ENCODE assay signal across 12 cellular contexts in the genomic region with DNA sequence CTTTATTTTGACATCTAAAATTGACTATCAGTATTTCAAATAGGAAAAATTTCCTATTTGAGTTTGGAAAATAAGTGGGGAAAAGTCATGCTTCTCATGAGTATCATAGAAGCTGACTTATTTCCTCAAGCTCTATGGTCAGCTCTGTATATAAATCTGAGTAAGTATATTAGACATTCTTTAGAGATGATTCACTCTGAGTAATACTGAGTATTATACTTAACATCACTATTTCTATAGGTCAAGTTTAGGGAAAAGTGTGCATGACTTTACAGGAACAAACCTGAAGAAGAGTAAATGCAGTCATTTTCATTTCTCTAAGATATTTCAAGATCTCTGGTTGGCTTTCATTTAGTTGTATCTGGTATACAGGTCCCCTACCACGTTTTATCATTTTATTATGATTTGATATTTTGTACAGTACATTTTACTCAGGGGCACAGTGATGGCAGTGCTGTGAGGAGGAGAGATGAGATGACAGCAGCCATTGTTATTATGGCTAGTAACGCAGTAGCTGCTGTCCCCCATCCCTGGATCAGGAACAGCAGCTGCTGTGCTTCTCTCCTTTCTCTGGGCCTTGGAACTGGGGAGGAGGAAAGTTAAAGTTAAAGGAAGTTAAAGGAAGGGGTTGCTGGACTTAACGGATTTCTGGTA. TPM values are rescaled to one million over a fixed set of nuclear protein-coding genes. Genes with fewer than 3 reads are reported as not detected.
A peak's percentile ranks its signal among the peaks of the same experiment; 100 is the strongest.
DNase-seq lines count a peak whose midpoint lies in the region; ATAC-seq, FAIRE-seq and TF ChIP-seq lines count a peak whose summit lies in the region.
"Had no signal": no experiment of that assay in that cellular context is flagged by ENCODE, and none has a peak within 500 bp of the region (broad histone marks: within the 10 kb centered on the region; RNA-seq: fewer than 3 reads in every experiment).

No MANE protein-coding gene starts in this region.

- peaks cover 27% of the 10 kb centered on the region for H3K4me1 ChIP-seq in adipocyte (ENCODE audit: control insufficient read depth, insufficient read depth, low read length)
- peaks cover 11% of the 10 kb centered on the region for H3K4me1 ChIP-seq in mucosa of descending colon (ENCODE audit: low read depth)
- peaks cover 2 to 3% of the 10 kb centered on the region in 2 donors for H3K4me1 ChIP-seq in small intestine (ENCODE audit: control insufficient read depth in 2 of 2, insufficient read depth in 1 of 2, low read depth in 1 of 2, low read length in 1 of 2)
- no peaks in the 10 kb centered on the region for H3K4me1 ChIP-seq in colonic mucosa

- H3K9ac ChIP-seq in adipocyte (ENCODE audit: low read length), result no peak overlapping the region
- no peak overlapping the region for H3K9ac ChIP-seq in colonic mucosa (ENCODE audit: low read depth in 2 of 2, low read length in 2 of 2)
- H3K9ac ChIP-seq: KMS-11 had no signal

- H3K27ac ChIP-seq in small intestine (ENCODE audit: low read depth in 1 of 2, low read length in 1 of 2) (no peak overlapping the region), colonic mucosa (no peak overlapping the region)
- H3K27ac ChIP-seq: esophagus muscularis mucosa, KMS-11 had no signal

- TF ChIP-seq CTCF in mucosa of descending colon (IDR thresholded peaks at IDR 0.05) (no peak), colonic mucosa (IDR thresholded peaks at IDR 0.05) (no peak)

- intact Hi-C loops in mucosa of descending colon (cut with DNase I, micrococcal nuclease) (no loop called here), colonic mucosa (cut with DNase I) (no loop called here)

- H3K36me3 ChIP-seq in adipocyte (ENCODE audit: control insufficient read depth, insufficient read depth, low read length, severe bottlenecking), result peaks cover 3% of the 10 kb centered on the region
- H3K36me3 ChIP-seq in mucosa of descending colon (ENCODE audit: low read depth), result no peaks in the 10 kb centered on the region
- H3K36me3 ChIP-seq in small intestine (ENCODE audit: control insufficient read depth in 2 of 2, insufficient read depth in 2 of 2, low read length in 2 of 2), result peaks cover 0 to 2% of the 10 kb centered on the region in 2 donors
- no peaks in the 10 kb centered on the region for H3K36me3 ChIP-seq in colonic mucosa

- ATAC-seq in HG03039 (IDR thresholded peaks at IDR 0.05; ENCODE audit: unreplicated experiment) (peak; percentile 62), mucosa of descending colon (peak; percentile 51), GM18498 (IDR thresholded peaks at IDR 0.05; ENCODE audit: unreplicated experiment) (no peak)

- H3K4me3 ChIP-seq in adipocyte (ENCODE audit: low read length) (no peak overlapping the region), mucosa of descending colon (no peak overlapping the region), small intestine (ENCODE audit: low read depth in 1 of 2, low read length in 2 of 2) (no peak overlapping the region), colonic mucosa (no peak overlapping the region)
- H3K4me3 ChIP-seq: esophagus muscularis mucosa had no signal

- H3K9me3 ChIP-seq in adipocyte (ENCODE audit: control insufficient read depth, low read length) (no peaks in the 10 kb centered on the region), mucosa of descending colon (no peaks in the 10 kb centered on the region), small intestine (ENCODE audit: control insufficient read depth, low read depth) (no peaks in the 10 kb centered on the region), colonic mucosa (no peaks in the 10 kb centered on the region)
- H3K9me3 ChIP-seq: esophagus muscularis mucosa had no signal

- no peak for FAIRE-seq in small intestine (lab: Jason Lieb, UNC)

- 67 to 79% (median 77%) methylated on average over 3 of the region's 3 CpGs for WGBS in small intestine, 3 donors

- DNase-seq in GM03348 (ENCODE audit: low spot score), result peak; percentile 24
- DNase-seq in adipocyte (ENCODE audit: low read depth), result peak; percentile 67
- no peak for DNase-seq in mucosa of descending colon
- DNase-seq in small intestine, result no peak
- no peak for DNase-seq in colonic mucosa
- DNase-seq in islet precursor cell, result no peak
- DNase-seq: naive B cell had no signal

- H3K27me3 ChIP-seq in adipocyte (replicated peaks; ENCODE audit: control insufficient read depth, insufficient read depth, low read length) (no peaks in the 10 kb centered on the region), small intestine (ENCODE audit: control insufficient read depth in 2 of 2, insufficient read depth in 2 of 2, low read length in 2 of 2) (no peaks in the 10 kb centered on the region), colonic mucosa (no peaks in the 10 kb centered on the region)
- H3K27me3 ChIP-seq: esophagus muscularis mucosa had no signal

RNA-seq across cellular contexts. Expression of gene SND1, which starts 15.2 kb away (rescaled TPM):
- total RNA-seq in mucosa of descending colon, result 100 to 1,000 TPM in 2 of 3 donors, 10 to 100 TPM in 1; 99.0 to 131 (median 106) TPM
- 100 to 1,000 TPM in 1 of 3 donors, 10 to 100 TPM in 2; 47.2 to 122 (median 62.1) TPM for polyA plus RNA-seq in small intestine
- total RNA-seq in colonic mucosa, result 100 to 1,000 TPM; 134 to 163 TPM

RNA-seq across cellular contexts. Expression of gene PAX4, which starts 49.2 kb away (rescaled TPM):
- 1 to 10 TPM in 1 of 3 donors, under 1 TPM in 1, not detected in 1; 0.96 to 1.8 TPM for total RNA-seq in mucosa of descending colon
- polyA plus RNA-seq in small intestine, result under 1 TPM in 2 of 3 donors, not detected in 1; 0.31 to 0.81 TPM
- total RNA-seq in colonic mucosa, result under 1 TPM; 0.67 to 0.88 TPM
- total RNA-seq: esophagus muscularis mucosa, OCI-LY7 had no signal

Comparison
In these comparisons a context has a peak if more than half of its experiments do, and no peak if none do; other contexts are left out.
1. DNase-seq: peak in GM03348 (single experiment) and adipocyte (single experiment); none in mucosa of descending colon (0 of 3), small intestine (single experiment), colonic mucosa (single experiment) and islet precursor cell (single experiment).